Comparison of ENCODE assay signal across 24 cellular contexts in the genomic region with DNA sequence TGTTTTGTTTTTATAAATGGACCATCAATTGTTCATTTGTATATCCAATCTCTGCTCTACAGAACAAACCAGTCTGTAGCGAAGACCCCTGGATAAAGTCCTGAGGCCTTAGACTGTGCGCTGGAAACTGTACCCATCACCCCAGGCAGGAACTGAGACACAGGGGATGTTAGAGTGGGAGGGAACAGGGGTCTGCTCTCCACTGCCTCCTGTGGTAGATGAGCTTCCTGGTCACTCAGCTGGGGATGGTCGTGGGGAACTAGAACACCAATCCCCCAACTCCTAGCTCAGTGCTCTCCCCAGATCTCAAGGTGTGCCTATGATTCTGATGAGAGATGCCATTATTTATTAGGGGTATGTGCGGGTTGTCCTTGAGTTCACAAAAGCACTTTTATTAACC.
DNase-seq lines count a peak whose midpoint lies in the region; ATAC-seq, FAIRE-seq and TF ChIP-seq lines count a peak whose summit lies in the region.
"Had no signal": no experiment of that assay in that cellular context is flagged by ENCODE, and none has a peak within 500 bp of the region (broad histone marks: within the 10 kb centered on the region; RNA-seq: fewer than 3 reads in every experiment).

No MANE protein-coding gene starts in this region.

- no peak overlapping the region for H3K4ac ChIP-seq in H1 (replicated peaks; ENCODE audit: insufficient read length, low read depth, low read length)

- no peak overlapping the region for H3K4me3 Mint-ChIP-seq in osteocyte (ENCODE audit: unreplicated experiment)
- H3K4me3 Mint-ChIP-seq: CD8-positive, alpha-beta memory T cell had no signal

- H3K9ac ChIP-seq in H1 (replicated peaks in 1 of 4; ENCODE audit: extremely low read depth in 1 of 4, low read depth in 3 of 4, low read length in 3 of 4) = no peak overlapping the region
- H3K9ac ChIP-seq in Karpas-422 (ENCODE audit: low read length) = no peak overlapping the region
- H3K9ac ChIP-seq: GM23248 had no signal

- H4K5ac ChIP-seq in H1 (ENCODE audit: insufficient read length, low read depth, low read length) = no peak overlapping the region

- H3K27ac ChIP-seq in H1 (ENCODE audit: low read depth, low read length) (no peak overlapping the region), Karpas-422 (ENCODE audit: low read length) (no peak overlapping the region), psoas muscle (no peak overlapping the region)
- H3K27ac ChIP-seq: 22Rv1, C4-2B, GM23248, Peyer's patch had no signal

- H3K9me3 ChIP-seq in H1 (ENCODE audit: insufficient read depth in 2 of 2, low read depth in 1 of 2, low read length in 1 of 2) (no peaks in the 10 kb centered on the region), Karpas-422 (ENCODE audit: low read length) (no peaks in the 10 kb centered on the region), psoas muscle (peaks cover 5% of the 10 kb centered on the region)
- H3K9me3 ChIP-seq: Peyer's patch had no signal

- no peaks in the 10 kb centered on the region for H3K9me3 Mint-ChIP-seq in osteocyte (ENCODE audit: unreplicated experiment)

- TF ChIP-seq CTCF in HFF-Myc (IDR thresholded peaks at IDR 0.05; ENCODE audit: low read depth, low read length, missing control alignments) = peak; percentile 11
- TF ChIP-seq CTCF in H1 (IDR thresholded peaks at IDR 0.05; ENCODE audit: control extremely low read depth in 1 of 3, insufficient read depth in 1 of 3, low read depth in 1 of 3, low read length in 3 of 3) = peak; percentile 22 to 57 (median 52)
- TF ChIP-seq CTCF in osteocyte (IDR thresholded peaks at IDR 0.05) = no peak
- no peak for TF ChIP-seq CTCF in psoas muscle (IDR thresholded peaks at IDR 0.05)

- no peak for ATAC-seq in psoas muscle

- H2BK12ac ChIP-seq in H1 (ENCODE audit: low read depth, low read length) = no peak overlapping the region

- H3K4me3 ChIP-seq in HFF-Myc (replicated peaks; ENCODE audit: low read depth, low read length) (no peak overlapping the region), H1 (ENCODE audit: extremely low read depth in 1 of 4, insufficient read depth in 2 of 4, low read depth in 3 of 4, low read length in 4 of 4) (no peak overlapping the region), Karpas-422 (ENCODE audit: low read length) (no peak overlapping the region), psoas muscle (no peak overlapping the region)
- H3K4me3 ChIP-seq: GM23248, MG63, Peyer's patch had no signal

- H2BK5ac ChIP-seq in H1 (ENCODE audit: low read depth, low read length) = no peak overlapping the region

- TF ChIP-seq EP300 in H1 (IDR thresholded peaks at IDR 0.05; ENCODE audit: borderline replicate concordance in 1 of 2, low read depth in 2 of 2, low read length in 2 of 2) = no peak

- no peaks in the 10 kb centered on the region for H3K23me2 ChIP-seq in H1 (ENCODE audit: low read depth, low read length)

- intact Hi-C loops in psoas muscle (cut with DNase I) = no loop called here

- H3K56ac ChIP-seq in H1 (replicated peaks; ENCODE audit: insufficient read length, low read depth, low read length) = no peak overlapping the region

- no peak overlapping the region for H2AK5ac ChIP-seq in H1 (ENCODE audit: low read depth, low read length)

- H3K4me2 ChIP-seq in H1 (ENCODE audit: insufficient read depth in 1 of 2, low read depth in 2 of 2, low read length in 2 of 2) (no peak overlapping the region), Karpas-422 (ENCODE audit: low read depth, low read length, poor library complexity, severe bottlenecking) (no peak overlapping the region)

- no peaks in the 10 kb centered on the region for H3K79me1 ChIP-seq in H1 (ENCODE audit: low read depth, low read length)

- peaks cover 16% of the 10 kb centered on the region for H3K27me3 Mint-ChIP-seq in osteocyte (ENCODE audit: unreplicated experiment)

- H4K91ac ChIP-seq in H1 (replicated peaks; ENCODE audit: insufficient read length, low read length) = no peak overlapping the region

- TF ChIP-seq POLR2A in H1 (IDR thresholded peaks at IDR 0.05; ENCODE audit: control extremely low read depth in 1 of 2, low read depth in 2 of 2, low read length in 2 of 2) = no peak

- no peak for TF ChIP-seq RAD21 in H1 (IDR thresholded peaks at IDR 0.05 in 1 of 2, conservative IDR thresholded peaks at IDR 0.05 in 1 of 2; ENCODE audit: low read depth in 2 of 2, low read length in 2 of 2)

- DNase-seq in NCI-H82 (lab: John Stamatoyannopoulos, UW) (peak; percentile 8), NCI-H82 treated with DMSO at 0.1 percent for 48 hours (lab: John Stamatoyannopoulos, UW; ENCODE audit: unreplicated experiment) (no peak), HFF-Myc (ENCODE audit: extremely low read depth, low read depth) (no peak), H1 (ENCODE audit: low read depth in 1 of 2, low spot score in 2 of 2) (no peak), osteocyte (ENCODE audit: extremely low spot score, unreplicated experiment) (peak; percentile 62), Karpas-422 (no peak), psoas muscle (no peak), Ammon's horn (ENCODE audit: low spot score) (no peak)
- DNase-seq: Calu3; CD8-positive, alpha-beta memory T cell; DMS153; EL; GF-D8; GM23248; MG63; NCI-H1092; NCI-H1436; NCI-H187 treated with DMSO at 0.1 percent for 48 hours; NCI-H226; NCI-H510A treated with DMSO at 0.1 percent for 48 hours; NCI-H748 treated with DMSO at 0.1 percent for 48 hours; Peyer's patch had no signal

- H2BK20ac ChIP-seq in H1 (ENCODE audit: low read length) = no peak overlapping the region

- FAIRE-seq in H1 (lab: Jason Lieb, UNC) = no peak

- H2BK15ac ChIP-seq in H1 (ENCODE audit: low read length) = no peak overlapping the region

- H3K4me1 Mint-ChIP-seq in osteocyte (ENCODE audit: unreplicated experiment) = no peaks in the 10 kb centered on the region

- H4K20me1 ChIP-seq in H1 (replicated peaks in 1 of 2; ENCODE audit: control insufficient read depth in 1 of 2, insufficient read depth in 2 of 2, low read length in 2 of 2) (no peaks in the 10 kb centered on the region), Karpas-422 (ENCODE audit: insufficient read depth, low read depth, low read length) (no peaks in the 10 kb centered on the region)

- H3K27ac Mint-ChIP-seq in osteocyte (ENCODE audit: unreplicated experiment) = no peak overlapping the region
- H3K27ac Mint-ChIP-seq: CD8-positive, alpha-beta memory T cell had no signal

- no peak overlapping the region for H3K18ac ChIP-seq in H1 (ENCODE audit: extremely low read depth, low read length)

- no peak overlapping the region for H2BK120ac ChIP-seq in H1 (replicated peaks; ENCODE audit: low read depth, low read length)

- H2AFZ ChIP-seq in H1 (ENCODE audit: low read length) = no peak overlapping the region
- H2AFZ ChIP-seq in Karpas-422 (ENCODE audit: low read length) = no peak overlapping the region
- H2AFZ ChIP-seq: GM23248 had no signal

- no peaks in the 10 kb centered on the region for H3K9me2 ChIP-seq in Karpas-422 (replicated peaks; ENCODE audit: insufficient read depth, low read length)

- POLR2A ChIA-PET in H1 (lab: Charles Lee; ENCODE audit: partially characterized antibody) = no interaction called here

- CTCF ChIA-PET in H1 (lab: Charles Lee; ENCODE audit: partially characterized antibody) = interaction anchor here (0.8 to 3.4 kb wide), 19 partner anchors 10 to 134 kb away, joined by 3 to 21 read pairs (median 4); no protein-coding TSS in a partner anchor

- H3K27me3 ChIP-seq in H1 (replicated peaks in 1 of 4; ENCODE audit: control insufficient read depth in 3 of 4, extremely low read depth in 1 of 4, insufficient read depth in 3 of 4, low read length in 3 of 4) (no peaks in the 10 kb centered on the region), Karpas-422 (ENCODE audit: low read length) (no peaks in the 10 kb centered on the region), psoas muscle (ENCODE audit: insufficient read depth in 3 of 3, low read length in 2 of 3) (peaks cover 0 to 4% (median 2%) of the 10 kb centered on the region in 3 donors)
- H3K27me3 ChIP-seq: Peyer's patch had no signal

- no peak overlapping the region; the same call in 1 of the 2 replicates for H4K8ac ChIP-seq in H1 (ENCODE audit: extremely low read depth, insufficient read depth, low read length)

- H3K36me3 ChIP-seq in H1 (ENCODE audit: control insufficient read depth in 2 of 4, insufficient read depth in 4 of 4, low read length in 3 of 4) = no peaks in the 10 kb centered on the region
- no peaks in the 10 kb centered on the region for H3K36me3 ChIP-seq in Karpas-422 (ENCODE audit: insufficient read depth, low read length)
- no peaks in the 10 kb centered on the region for H3K36me3 ChIP-seq in psoas muscle (ENCODE audit: insufficient read depth in 1 of 2, low read depth in 1 of 2)
- H3K36me3 ChIP-seq: MG63, Peyer's patch had no signal

- no peaks in the 10 kb centered on the region for H3K36me3 Mint-ChIP-seq in osteocyte (ENCODE audit: unreplicated experiment)
- H3K36me3 Mint-ChIP-seq: CD8-positive, alpha-beta memory T cell had no signal

- H3K79me2 ChIP-seq in H1 (ENCODE audit: control insufficient read depth in 1 of 2, insufficient read depth in 2 of 2, low read length in 2 of 2) (no peaks in the 10 kb centered on the region), Karpas-422 (ENCODE audit: low read length) (no peaks in the 10 kb centered on the region)

- H3K23ac ChIP-seq in H1 (ENCODE audit: insufficient read length) = no peak overlapping the region

- H3K4me1 ChIP-seq in H1 (replicated peaks in 1 of 4; ENCODE audit: control insufficient read depth in 3 of 4, insufficient read depth in 4 of 4, low read length in 3 of 4) (no peaks in the 10 kb centered on the region), Karpas-422 (ENCODE audit: low read length) (no peaks in the 10 kb centered on the region), psoas muscle (no peaks in the 10 kb centered on the region)
- H3K4me1 ChIP-seq: Peyer's patch had no signal

- WGBS in H1 (ENCODE audit: extremely low coverage in 1 of 2, insufficient coverage in 1 of 2, insufficient read length in 1 of 2, insufficient replicate concordance in 2 of 2, low coverage in 1 of 2, low lambda C conversion rate in 2 of 2, missing lambda C conversion rate in 1 of 2), 2 experiments = 87% methylated on average over 4 of the region's 4 CpGs; no CpG with 5 or more reads in 1 of the 2 experiments
- WGBS in psoas muscle, 3 donors = 81 to 83% (median 83%) methylated on average over 4 of the region's 4 CpGs

- H3K14ac ChIP-seq in H1 (ENCODE audit: insufficient read length) = no peak overlapping the region

TF ChIP-seq in H1, 55 proteins besides CTCF, POLR2A, EP300 and RAD21 (continues in another document):
- TF ChIP-seq CHD2 (IDR thresholded peaks at IDR 0.05; ENCODE audit: low read length) = no peak
- TF ChIP-seq CBX8 (IDR thresholded peaks at IDR 0.05; ENCODE audit: borderline replicate concordance, low read depth, low read length) = no peak
- no peak for TF ChIP-seq GABPA (IDR thresholded peaks at IDR 0.05; ENCODE audit: borderline replicate concordance, insufficient read depth, low read length)
- TF ChIP-seq JUN (IDR thresholded peaks at IDR 0.05; ENCODE audit: low read depth, low read length) = no peak
- no peak for TF ChIP-seq BRCA1 (IDR thresholded peaks at IDR 0.05; ENCODE audit: low read depth, low read length)
- TF ChIP-seq SUZ12 (IDR thresholded peaks at IDR 0.05; ENCODE audit: low read length) = no peak
- no peak for TF ChIP-seq SIX5 (IDR thresholded peaks at IDR 0.05; ENCODE audit: low read depth, low read length)
- no peak for TF ChIP-seq TAF1 (IDR thresholded peaks at IDR 0.05; ENCODE audit: low read depth, low read length)
- TF ChIP-seq TAF7 (optimal IDR thresholded peaks at IDR 0.05; ENCODE audit: borderline replicate concordance, low read depth, low read length) = no peak

Comparison
In these comparisons a context has a peak if more than half of its experiments do, and no peak if none do; other contexts are left out.
1. DNase-seq: peak in NCI-H82 (single experiment) and osteocyte (single experiment); none in NCI-H82 treated with DMSO at 0.1 percent for 48 hours (single experiment), HFF-Myc (single experiment), H1 (0 of 2), Karpas-422 (single experiment), psoas muscle (0 of 2) and Ammon's horn (single experiment).
2. CTCF ChIP-seq: peak in HFF-Myc (single experiment) and H1 (3 of 3); none in osteocyte (single experiment) and psoas muscle (single experiment).